In the genomic region with DNA sequence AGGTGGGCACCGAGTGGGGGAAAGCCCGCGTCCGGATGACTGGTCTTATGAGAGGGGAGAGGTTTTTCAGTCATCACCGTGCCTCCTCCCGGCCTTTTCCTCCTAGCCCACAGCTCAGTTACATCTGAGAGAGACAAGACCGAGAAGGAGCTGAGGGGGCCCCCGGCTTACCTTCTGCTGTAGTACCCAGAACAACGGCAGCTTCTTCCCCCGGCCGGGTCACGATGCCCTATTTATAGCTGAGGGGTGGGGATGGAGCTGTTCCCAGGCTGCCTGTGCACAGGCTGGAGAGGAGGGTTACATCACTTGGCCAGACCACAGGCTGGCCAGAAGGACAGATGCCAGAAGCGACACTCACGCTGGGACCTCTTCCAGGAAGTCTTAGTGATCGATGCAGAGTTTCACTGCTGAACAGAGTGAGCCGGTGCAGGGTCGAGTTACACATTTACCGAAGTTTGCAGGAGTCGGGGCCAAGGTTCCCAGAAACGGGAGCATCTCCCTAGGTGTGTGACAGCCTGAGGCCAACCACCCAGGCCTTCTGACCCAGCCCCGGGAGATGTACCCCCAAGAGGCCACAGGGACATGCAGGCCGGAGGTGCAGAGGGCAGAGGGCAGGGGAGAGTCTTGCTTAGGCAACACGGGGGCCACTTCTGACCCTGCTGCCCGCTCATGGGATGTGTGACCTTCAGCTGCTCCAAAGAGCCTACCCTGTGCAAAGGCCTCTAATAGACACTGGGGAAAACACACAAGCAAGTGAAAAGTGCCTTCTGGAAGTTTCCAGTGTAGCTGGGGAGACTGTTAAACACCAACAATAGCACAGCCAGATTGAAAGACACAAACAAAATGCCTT, we compare ENCODE assay signal across 1 cellular context.
A peak's percentile ranks its signal among the peaks of the same experiment; 100 is the strongest.
TF ChIP-seq lines count a peak whose summit lies in the region.

A gene (minus strand): TSS at position 208 of the 850 bp plus-strand sequence. CDS start 3,299 bp downstream, outside the sequence.

TF ChIP-seq in HepG2, 621 proteins besides CTCF, POLR2A, EP300 and RAD21 (continued from another document and continues in another):
- TF ChIP-seq, protein P1, sequence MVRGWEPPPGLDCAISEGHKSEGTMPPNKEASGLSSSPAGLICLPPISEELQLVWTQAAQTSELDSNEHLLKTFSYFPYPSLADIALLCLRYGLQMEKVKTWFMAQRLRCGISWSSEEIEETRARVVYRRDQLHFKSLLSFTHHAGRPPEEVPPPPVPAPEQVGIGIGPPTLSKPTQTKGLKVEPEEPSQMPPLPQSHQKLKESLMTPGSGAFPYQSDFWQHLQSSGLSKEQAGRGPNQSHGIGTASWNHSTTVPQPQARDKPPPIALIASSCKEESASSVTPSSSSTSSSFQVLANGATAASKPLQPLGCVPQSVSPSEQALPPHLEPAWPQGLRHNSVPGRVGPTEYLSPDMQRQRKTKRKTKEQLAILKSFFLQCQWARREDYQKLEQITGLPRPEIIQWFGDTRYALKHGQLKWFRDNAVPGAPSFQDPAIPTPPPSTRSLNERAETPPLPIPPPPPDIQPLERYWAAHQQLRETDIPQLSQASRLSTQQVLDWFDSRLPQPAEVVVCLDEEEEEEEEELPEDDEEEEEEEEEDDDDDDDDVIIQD (CRISPR knock-in tag; IDR thresholded peaks at IDR 0.05; ENCODE audit: low read depth), result peak; percentile 68
- peak in 1 of 2 experiments; percentile 93; a peak in 2 of 4 replicates for TF ChIP-seq KLF16 (CRISPR knock-in tag; IDR thresholded peaks at IDR 0.05)
- TF ChIP-seq ERF (CRISPR knock-in tag; IDR thresholded peaks at IDR 0.05), result peak; percentile 91
- TF ChIP-seq ZNF660 (CRISPR knock-in tag; IDR thresholded peaks at IDR 0.05; ENCODE audit: borderline replicate concordance, low read depth), result no peak
- TF ChIP-seq, protein P2, sequence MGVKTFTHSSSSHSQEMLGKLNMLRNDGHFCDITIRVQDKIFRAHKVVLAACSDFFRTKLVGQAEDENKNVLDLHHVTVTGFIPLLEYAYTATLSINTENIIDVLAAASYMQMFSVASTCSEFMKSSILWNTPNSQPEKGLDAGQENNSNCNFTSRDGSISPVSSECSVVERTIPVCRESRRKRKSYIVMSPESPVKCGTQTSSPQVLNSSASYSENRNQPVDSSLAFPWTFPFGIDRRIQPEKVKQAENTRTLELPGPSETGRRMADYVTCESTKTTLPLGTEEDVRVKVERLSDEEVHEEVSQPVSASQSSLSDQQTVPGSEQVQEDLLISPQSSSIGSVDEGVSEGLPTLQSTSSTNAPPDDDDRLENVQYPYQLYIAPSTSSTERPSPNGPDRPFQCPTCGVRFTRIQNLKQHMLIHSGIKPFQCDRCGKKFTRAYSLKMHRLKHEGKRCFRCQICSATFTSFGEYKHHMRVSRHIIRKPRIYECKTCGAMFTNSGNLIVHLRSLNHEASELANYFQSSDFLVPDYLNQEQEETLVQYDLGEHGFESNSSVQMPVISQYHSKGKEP (CRISPR knock-in tag; IDR thresholded peaks at IDR 0.05), result no peak
- TF ChIP-seq, protein P3, sequence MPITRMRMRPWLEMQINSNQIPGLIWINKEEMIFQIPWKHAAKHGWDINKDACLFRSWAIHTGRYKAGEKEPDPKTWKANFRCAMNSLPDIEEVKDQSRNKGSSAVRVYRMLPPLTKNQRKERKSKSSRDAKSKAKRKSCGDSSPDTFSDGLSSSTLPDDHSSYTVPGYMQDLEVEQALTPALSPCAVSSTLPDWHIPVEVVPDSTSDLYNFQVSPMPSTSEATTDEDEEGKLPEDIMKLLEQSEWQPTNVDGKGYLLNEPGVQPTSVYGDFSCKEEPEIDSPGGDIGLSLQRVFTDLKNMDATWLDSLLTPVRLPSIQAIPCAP (CRISPR knock-in tag; IDR thresholded peaks at IDR 0.05; ENCODE audit: low read depth), result 0 out of 2 replicates have a peak, but pooled peaks have one; percentile 40
- peak; percentile 73; the same call in 1 of the 2 replicates for TF ChIP-seq ZNF546 (CRISPR knock-in tag; conservative IDR thresholded peaks at IDR 0.05)
- TF ChIP-seq ZNF792 (CRISPR knock-in tag; IDR thresholded peaks at IDR 0.05), result peak; percentile 83
- peak; percentile 59 for TF ChIP-seq ATF7-NPFF (CRISPR knock-in tag; IDR thresholded peaks at IDR 0.05; ENCODE audit: low read depth)
- TF ChIP-seq FOXC1 (CRISPR knock-in tag; IDR thresholded peaks at IDR 0.05; ENCODE audit: borderline replicate concordance), result peak; percentile 21; the same call in 1 of the 2 replicates
- no peak; the same call in 1 of the 2 replicates for TF ChIP-seq ZNF232 (CRISPR knock-in tag; IDR thresholded peaks at IDR 0.05; ENCODE audit: borderline replicate concordance)
- no peak for TF ChIP-seq ZNF337 (CRISPR knock-in tag; IDR thresholded peaks at IDR 0.05; ENCODE audit: borderline replicate concordance, low read depth)
- no peak for TF ChIP-seq CHD4 (IDR thresholded peaks at IDR 0.05; ENCODE audit: borderline replicate concordance, low read length)
- 0 out of 2 replicates have a peak, but pooled peaks have one; percentile 53 for TF ChIP-seq KLF9 (CRISPR knock-in tag; IDR thresholded peaks at IDR 0.05; ENCODE audit: low read depth)
- TF ChIP-seq, protein P4, sequence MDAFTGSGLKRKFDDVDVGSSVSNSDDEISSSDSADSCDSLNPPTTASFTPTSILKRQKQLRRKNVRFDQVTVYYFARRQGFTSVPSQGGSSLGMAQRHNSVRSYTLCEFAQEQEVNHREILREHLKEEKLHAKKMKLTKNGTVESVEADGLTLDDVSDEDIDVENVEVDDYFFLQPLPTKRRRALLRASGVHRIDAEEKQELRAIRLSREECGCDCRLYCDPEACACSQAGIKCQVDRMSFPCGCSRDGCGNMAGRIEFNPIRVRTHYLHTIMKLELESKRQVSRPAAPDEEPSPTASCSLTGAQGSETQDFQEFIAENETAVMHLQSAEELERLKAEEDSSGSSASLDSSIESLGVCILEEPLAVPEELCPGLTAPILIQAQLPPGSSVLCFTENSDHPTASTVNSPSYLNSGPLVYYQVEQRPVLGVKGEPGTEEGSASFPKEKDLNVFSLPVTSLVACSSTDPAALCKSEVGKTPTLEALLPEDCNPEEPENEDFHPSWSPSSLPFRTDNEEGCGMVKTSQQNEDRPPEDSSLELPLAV (CRISPR knock-in tag; conservative IDR thresholded peaks at IDR 0.05; ENCODE audit: low read depth), result no peak
- peak; percentile 81 for TF ChIP-seq CEBPB (IDR thresholded peaks at IDR 0.05; ENCODE audit: borderline replicate concordance, low read depth, low read length)
- TF ChIP-seq SRSF9 (IDR thresholded peaks at IDR 0.05; ENCODE audit: borderline replicate concordance, insufficient read depth, low read depth, low read length, poor library complexity, severe bottlenecking), result no peak
- TF ChIP-seq, protein P5, sequence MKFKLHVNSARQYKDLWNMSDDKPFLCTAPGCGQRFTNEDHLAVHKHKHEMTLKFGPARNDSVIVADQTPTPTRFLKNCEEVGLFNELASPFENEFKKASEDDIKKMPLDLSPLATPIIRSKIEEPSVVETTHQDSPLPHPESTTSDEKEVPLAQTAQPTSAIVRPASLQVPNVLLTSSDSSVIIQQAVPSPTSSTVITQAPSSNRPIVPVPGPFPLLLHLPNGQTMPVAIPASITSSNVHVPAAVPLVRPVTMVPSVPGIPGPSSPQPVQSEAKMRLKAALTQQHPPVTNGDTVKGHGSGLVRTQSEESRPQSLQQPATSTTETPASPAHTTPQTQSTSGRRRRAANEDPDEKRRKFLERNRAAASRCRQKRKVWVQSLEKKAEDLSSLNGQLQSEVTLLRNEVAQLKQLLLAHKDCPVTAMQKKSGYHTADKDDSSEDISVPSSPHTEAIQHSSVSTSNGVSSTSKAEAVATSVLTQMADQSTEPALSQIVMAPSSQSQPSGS (CRISPR knock-in tag; IDR thresholded peaks at IDR 0.05), result peak; percentile 90
- TF ChIP-seq ZNF44 (CRISPR knock-in tag; IDR thresholded peaks at IDR 0.05), result no peak
- peak; percentile 61; the same call in 1 of the 2 replicates for TF ChIP-seq HMG20B (CRISPR knock-in tag; conservative IDR thresholded peaks at IDR 0.05)
- peak; percentile 86 for TF ChIP-seq ZNF264 (CRISPR knock-in tag; IDR thresholded peaks at IDR 0.05)
- TF ChIP-seq TOE1 (CRISPR knock-in tag; IDR thresholded peaks at IDR 0.05), result peak; percentile 91; the same call in 1 of the 2 replicates
- no peak for TF ChIP-seq KLF11 (CRISPR knock-in tag; IDR thresholded peaks at IDR 0.05)
- peak; percentile 96 for TF ChIP-seq ZNF205 (CRISPR knock-in tag; IDR thresholded peaks at IDR 0.05)
- TF ChIP-seq AKAP8 (CRISPR knock-in tag; IDR thresholded peaks at IDR 0.05), result no peak
- TF ChIP-seq SCMH1 (CRISPR knock-in tag; IDR thresholded peaks at IDR 0.05; ENCODE audit: borderline replicate concordance), result no peak
- peak; percentile 96; the same call in 1 of the 2 replicates for TF ChIP-seq MIER3 (CRISPR knock-in tag; IDR thresholded peaks at IDR 0.05; ENCODE audit: borderline replicate concordance)
- TF ChIP-seq CENPT (CRISPR knock-in tag; IDR thresholded peaks at IDR 0.05; ENCODE audit: low read depth), result no peak
- TF ChIP-seq ATAD3A (CRISPR knock-in tag; IDR thresholded peaks at IDR 0.05), result no peak
- TF ChIP-seq SIX4 (CRISPR knock-in tag; IDR thresholded peaks at IDR 0.05), result peak; percentile 95
- TF ChIP-seq ZNF292 (CRISPR knock-in tag; IDR thresholded peaks at IDR 0.05; ENCODE audit: borderline replicate concordance, low read depth), result peak; percentile 99
- TF ChIP-seq ZMYM3 (CRISPR knock-in tag; IDR thresholded peaks at IDR 0.05), result peak; percentile 76; the same call in 1 of the 2 replicates
- peak; percentile 85; the same call in 1 of the 2 replicates for TF ChIP-seq ZNF124 (CRISPR knock-in tag; IDR thresholded peaks at IDR 0.05)
- TF ChIP-seq, protein P6, sequence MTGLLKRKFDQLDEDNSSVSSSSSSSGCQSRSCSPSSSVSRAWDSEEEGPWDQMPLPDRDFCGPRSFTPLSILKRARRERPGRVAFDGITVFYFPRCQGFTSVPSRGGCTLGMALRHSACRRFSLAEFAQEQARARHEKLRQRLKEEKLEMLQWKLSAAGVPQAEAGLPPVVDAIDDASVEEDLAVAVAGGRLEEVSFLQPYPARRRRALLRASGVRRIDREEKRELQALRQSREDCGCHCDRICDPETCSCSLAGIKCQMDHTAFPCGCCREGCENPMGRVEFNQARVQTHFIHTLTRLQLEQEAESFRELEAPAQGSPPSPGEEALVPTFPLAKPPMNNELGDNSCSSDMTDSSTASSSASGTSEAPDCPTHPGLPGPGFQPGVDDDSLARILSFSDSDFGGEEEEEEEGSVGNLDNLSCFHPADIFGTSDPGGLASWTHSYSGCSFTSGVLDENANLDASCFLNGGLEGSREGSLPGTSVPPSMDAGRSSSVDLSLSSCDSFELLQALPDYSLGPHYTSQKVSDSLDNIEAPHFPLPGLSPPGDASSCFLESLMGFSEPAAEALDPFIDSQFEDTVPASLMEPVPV (CRISPR knock-in tag; IDR thresholded peaks at IDR 0.05), result no peak; the same call in 1 of the 2 replicates
- TF ChIP-seq, protein P7, sequence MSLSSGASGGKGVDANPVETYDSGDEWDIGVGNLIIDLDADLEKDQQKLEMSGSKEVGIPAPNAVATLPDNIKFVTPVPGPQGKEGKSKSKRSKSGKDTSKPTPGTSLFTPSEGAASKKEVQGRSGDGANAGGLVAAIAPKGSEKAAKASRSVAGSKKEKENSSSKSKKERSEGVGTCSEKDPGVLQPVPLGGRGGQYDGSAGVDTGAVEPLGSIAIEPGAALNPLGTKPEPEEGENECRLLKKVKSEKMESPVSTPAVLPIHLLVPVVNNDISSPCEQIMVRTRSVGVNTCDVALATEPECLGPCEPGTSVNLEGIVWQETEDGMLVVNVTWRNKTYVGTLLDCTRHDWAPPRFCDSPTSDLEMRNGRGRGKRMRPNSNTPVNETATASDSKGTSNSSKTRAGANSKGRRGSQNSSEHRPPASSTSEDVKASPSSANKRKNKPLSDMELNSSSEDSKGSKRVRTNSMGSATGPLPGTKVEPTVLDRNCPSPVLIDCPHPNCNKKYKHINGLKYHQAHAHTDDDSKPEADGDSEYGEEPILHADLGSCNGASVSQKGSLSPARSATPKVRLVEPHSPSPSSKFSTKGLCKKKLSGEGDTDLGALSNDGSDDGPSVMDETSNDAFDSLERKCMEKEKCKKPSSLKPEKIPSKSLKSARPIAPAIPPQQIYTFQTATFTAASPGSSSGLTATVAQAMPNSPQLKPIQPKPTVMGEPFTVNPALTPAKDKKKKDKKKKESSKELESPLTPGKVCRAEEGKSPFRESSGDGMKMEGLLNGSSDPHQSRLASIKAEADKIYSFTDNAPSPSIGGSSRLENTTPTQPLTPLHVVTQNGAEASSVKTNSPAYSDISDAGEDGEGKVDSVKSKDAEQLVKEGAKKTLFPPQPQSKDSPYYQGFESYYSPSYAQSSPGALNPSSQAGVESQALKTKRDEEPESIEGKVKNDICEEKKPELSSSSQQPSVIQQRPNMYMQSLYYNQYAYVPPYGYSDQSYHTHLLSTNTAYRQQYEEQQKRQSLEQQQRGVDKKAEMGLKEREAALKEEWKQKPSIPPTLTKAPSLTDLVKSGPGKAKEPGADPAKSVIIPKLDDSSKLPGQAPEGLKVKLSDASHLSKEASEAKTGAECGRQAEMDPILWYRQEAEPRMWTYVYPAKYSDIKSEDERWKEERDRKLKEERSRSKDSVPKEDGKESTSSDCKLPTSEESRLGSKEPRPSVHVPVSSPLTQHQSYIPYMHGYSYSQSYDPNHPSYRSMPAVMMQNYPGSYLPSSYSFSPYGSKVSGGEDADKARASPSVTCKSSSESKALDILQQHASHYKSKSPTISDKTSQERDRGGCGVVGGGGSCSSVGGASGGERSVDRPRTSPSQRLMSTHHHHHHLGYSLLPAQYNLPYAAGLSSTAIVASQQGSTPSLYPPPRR (CRISPR knock-in tag; IDR thresholded peaks at IDR 0.05; ENCODE audit: borderline replicate concordance), result peak; percentile 98
- peak; percentile 79 for TF ChIP-seq THAP11 (CRISPR knock-in tag; IDR thresholded peaks at IDR 0.05)
- TF ChIP-seq ZNF674 (CRISPR knock-in tag; IDR thresholded peaks at IDR 0.05; ENCODE audit: low read depth), result no peak
- TF ChIP-seq ISX (CRISPR knock-in tag; conservative IDR thresholded peaks at IDR 0.05), result no peak
- TF ChIP-seq, protein P8, sequence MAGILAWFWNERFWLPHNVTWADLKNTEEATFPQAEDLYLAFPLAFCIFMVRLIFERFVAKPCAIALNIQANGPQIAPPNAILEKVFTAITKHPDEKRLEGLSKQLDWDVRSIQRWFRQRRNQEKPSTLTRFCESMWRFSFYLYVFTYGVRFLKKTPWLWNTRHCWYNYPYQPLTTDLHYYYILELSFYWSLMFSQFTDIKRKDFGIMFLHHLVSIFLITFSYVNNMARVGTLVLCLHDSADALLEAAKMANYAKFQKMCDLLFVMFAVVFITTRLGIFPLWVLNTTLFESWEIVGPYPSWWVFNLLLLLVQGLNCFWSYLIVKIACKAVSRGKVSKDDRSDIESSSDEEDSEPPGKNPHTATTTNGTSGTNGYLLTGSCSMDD (CRISPR knock-in tag; IDR thresholded peaks at IDR 0.05), result no peak
- no peak for TF ChIP-seq EEA1 (CRISPR knock-in tag; IDR thresholded peaks at IDR 0.05; ENCODE audit: borderline replicate concordance)
- TF ChIP-seq HHEX (CRISPR knock-in tag; IDR thresholded peaks at IDR 0.05), result no peak; the same call in 1 of the 2 replicates
- TF ChIP-seq HNRNPL (IDR thresholded peaks at IDR 0.05; ENCODE audit: low read depth, low read length), result peak; percentile 96
- no peak for TF ChIP-seq EED (CRISPR knock-in tag; IDR thresholded peaks at IDR 0.05)
- peak; percentile 50; the same call in 1 of the 2 replicates for TF ChIP-seq ZC3H13 (CRISPR knock-in tag; IDR thresholded peaks at IDR 0.05)
- TF ChIP-seq ZNF839 (CRISPR knock-in tag; IDR thresholded peaks at IDR 0.05; ENCODE audit: borderline replicate concordance), result 0 out of 2 replicates have a peak, but pooled peaks have one; percentile 13
- peak; percentile 38 for TF ChIP-seq NFYB (CRISPR knock-in tag; IDR thresholded peaks at IDR 0.05)
- peak; percentile 79 for TF ChIP-seq TEAD3 (CRISPR knock-in tag; optimal IDR thresholded peaks at IDR 0.05; ENCODE audit: borderline replicate concordance)
- no peak for TF ChIP-seq HOXA9 (CRISPR knock-in tag; IDR thresholded peaks at IDR 0.05; ENCODE audit: borderline replicate concordance)
